In genomic region chr16:89407282-89407924, GRCh38 we compare ENCODE assay signal across 11 cellular contexts.
DNase-seq lines count a peak whose midpoint lies in the region; ATAC-seq, FAIRE-seq and TF ChIP-seq lines count a peak whose summit lies in the region.
"Had no signal": no experiment of that assay in that cellular context is flagged by ENCODE, and none has a peak within 500 bp of the region (broad histone marks: within the 10 kb centered on the region; RNA-seq: fewer than 3 reads in every experiment).

No MANE protein-coding gene starts in this region.

- peaks cover 5% of the 10 kb centered on the region for H3K36me3 Mint-ChIP-seq in activated naive CD8-positive, alpha-beta T cell treated with anti-CD3 and anti-CD28 coated beads, Interleukin-2, amount 10 ng/mL, durations not matched to agents 7 days and 5 days
- H3K36me3 Mint-ChIP-seq in nephron progenitor cell (ENCODE audit: low read depth), result no peaks in the 10 kb centered on the region

- POLR2A ChIA-PET in activated naive CD8-positive, alpha-beta T cell treated with anti-CD3 and anti-CD28 coated beads, Interleukin-2, amount 10 ng/mL, durations not matched to agents 7 days and 5 days (lab: Charles Lee), result interaction anchor here (0.7 to 2.1 kb wide), 4 partner anchors 28 to 96 kb away, joined by 4 to 9 read pairs (median 6); no protein-coding TSS in a partner anchor

- H3K27ac Mint-ChIP-seq in activated naive CD8-positive, alpha-beta T cell treated with anti-CD3 and anti-CD28 coated beads, Interleukin-2, amount 10 ng/mL, durations not matched to agents 7 days and 5 days, result peak overlapping the region; percentile 89
- peak overlapping the region; percentile 97 for H3K27ac Mint-ChIP-seq in nephron progenitor cell

- H3K9me3 Mint-ChIP-seq in activated naive CD8-positive, alpha-beta T cell treated with anti-CD3 and anti-CD28 coated beads, Interleukin-2, amount 10 ng/mL, durations not matched to agents 7 days and 5 days, result no peaks in the 10 kb centered on the region
- no peaks in the 10 kb centered on the region for H3K9me3 Mint-ChIP-seq in nephron progenitor cell

- no peak for TF ChIP-seq CTCF in nephron progenitor cell (IDR thresholded peaks at IDR 0.05)

- H3K4me3 Mint-ChIP-seq in activated naive CD8-positive, alpha-beta T cell treated with anti-CD3 and anti-CD28 coated beads, Interleukin-2, amount 10 ng/mL, durations not matched to agents 7 days and 5 days, result peak overlapping the region; percentile 78
- H3K4me3 Mint-ChIP-seq in nephron progenitor cell, result no peak overlapping the region

- H3K4me1 Mint-ChIP-seq in activated naive CD8-positive, alpha-beta T cell treated with anti-CD3 and anti-CD28 coated beads, Interleukin-2, amount 10 ng/mL, durations not matched to agents 7 days and 5 days, result peaks cover 78% of the 10 kb centered on the region
- peaks cover 88% of the 10 kb centered on the region for H3K4me1 Mint-ChIP-seq in nephron progenitor cell

- no peak for FAIRE-seq in RCC 7860 (lab: Jason Lieb, UNC)
- FAIRE-seq: G401.6 had no signal

- ATAC-seq in activated naive CD8-positive, alpha-beta T cell treated with anti-CD3 and anti-CD28 coated beads, Interleukin-2, amount 10 ng/mL, durations not matched to agents 7 days and 5 days (ENCODE audit: low read depth), result peak; percentile 28
- no peak for ATAC-seq in GM21737 (IDR thresholded peaks at IDR 0.05; ENCODE audit: unreplicated experiment)

- DNase-seq in SKM-1 treated with dmso at 0.1 percent for 144 hours (lab: John Stamatoyannopoulos, UW; ENCODE audit: unreplicated experiment), result peak; percentile 17
- DNase-seq in SKM-1 (lab: John Stamatoyannopoulos, UW; ENCODE audit: unreplicated experiment), result no peak
- peak; percentile 54 to 57 for DNase-seq in Kasumi-1 (lab: John Stamatoyannopoulos, UW)
- DNase-seq in activated naive CD8-positive, alpha-beta T cell treated with anti-CD3 and anti-CD28 coated beads, Interleukin-2, amount 10 ng/mL, durations not matched to agents 7 days and 5 days, result peak; percentile 50
- DNase-seq in nephron progenitor cell, result no peak
- no peak for DNase-seq in RCC 7860 (ENCODE audit: low spot score)
- DNase-seq in amygdala (lab: John Stamatoyannopoulos, UW), result no peak
- DNase-seq: 8988T, NCI-H187 treated with DMSO at 0.1 percent for 48 hours had no signal

- no peaks in the 10 kb centered on the region for H3K27me3 Mint-ChIP-seq in activated naive CD8-positive, alpha-beta T cell treated with anti-CD3 and anti-CD28 coated beads, Interleukin-2, amount 10 ng/mL, durations not matched to agents 7 days and 5 days
- H3K27me3 Mint-ChIP-seq in nephron progenitor cell (ENCODE audit: low read depth, poor library complexity), result peaks cover 9% of the 10 kb centered on the region

Comparison
In these comparisons a context has a peak if more than half of its experiments do, and no peak if none do; other contexts are left out.
1. DNase-seq: peak in SKM-1 treated with dmso at 0.1 percent for 144 hours (single experiment), Kasumi-1 (2 of 2) and activated naive CD8-positive, alpha-beta T cell treated with anti-CD3 and anti-CD28 coated beads, Interleukin-2, amount 10 ng/mL, durations not matched to agents 7 days and 5 days (single experiment); none in SKM-1 (single experiment), nephron progenitor cell (single experiment), RCC 7860 (single experiment) and amygdala (0 of 56).